21 cellular contexts compared by ENCODE assay signal in the genomic region with DNA sequence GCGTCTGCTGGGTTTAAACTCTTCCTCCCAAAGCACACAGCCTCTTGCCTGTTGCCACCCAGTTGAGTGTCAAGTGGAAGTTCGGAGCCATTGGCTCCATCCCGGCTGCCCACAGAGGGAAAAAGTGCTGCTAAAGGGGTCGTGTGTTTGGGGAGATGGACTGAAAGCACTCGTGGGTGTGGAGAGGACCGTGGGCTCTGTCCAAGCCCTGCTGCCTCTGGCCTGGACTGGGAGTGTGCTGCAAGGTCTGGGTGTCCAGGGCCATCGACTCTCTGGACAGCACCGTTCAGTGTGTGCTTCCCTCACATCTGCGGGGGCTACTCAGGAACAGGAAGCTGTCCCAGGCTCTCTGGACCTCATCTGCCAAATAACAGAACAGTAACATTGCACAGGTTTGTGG.
"Had no signal": no experiment of that assay in that cellular context is flagged by ENCODE, and none has a peak within 500 bp of the region (broad histone marks: within the 10 kb centered on the region; RNA-seq: fewer than 3 reads in every experiment).

No MANE protein-coding gene starts in this region.

- H3K9me3 ChIP-seq: adrenal gland, body of pancreas, right lobe of liver had no signal

- DNase-seq: activated CD4-positive, alpha-beta T cell treated with anti-CD3 and anti-CD28 coated beads for 36 hours; activated CD4-positive, CD25-positive, alpha-beta regulatory T cell; activated CD8-positive, alpha-beta memory T cell treated with anti-CD3 and anti-CD28 coated beads, Interleukin-2, amount 50 U/mL, for 4 hours; activated T-cell treated with anti-CD3 and anti-CD28 coated beads, Interleukin-2, amount 50 U/mL, for 48 hours; body of pancreas; foreskin fibroblast; hippocampal formation; kidney; left colon; midbrain; naive thymus-derived CD8-positive, alpha-beta T cell; small intestine; stimulated activated CD4-positive, alpha-beta T cell treated with anti-CD3 and anti-CD28 coated beads, Interleukin-4, amount 100 ng/mL, for 24 hours; stimulated activated naive CD8-positive, alpha-beta T cell treated with anti-CD3 and anti-CD28 coated beads, Interleukin-15, amount 100 ng/mL, for 72 hours had no signal

- H3K36me3 ChIP-seq: adrenal gland, cardiac muscle cell, right lobe of liver, tibial nerve had no signal

- H3K4me3 ChIP-seq: adrenal gland, body of pancreas, cardiac muscle cell, right lobe of liver, SK-N-MC, tibial nerve had no signal

- ATAC-seq: activated CD4-positive, alpha-beta T cell treated with anti-CD3 and anti-CD28 coated beads for 36 hours; body of pancreas; esophagus mucosa; left colon; naive thymus-derived CD8-positive, alpha-beta T cell; right lobe of liver; stimulated activated memory B cell treated with anti-CD40 and anti-IgM and Interleukin-4, amounts not matched to agents 10 μg/mL and 1 μg/mL and 100 μg/mL, for 72 hours; stimulated activated naive CD8-positive, alpha-beta T cell treated with anti-CD3 and anti-CD28 coated beads, Interleukin-15, amount 100 ng/mL, for 72 hours had no signal

- H3K27me3 ChIP-seq: cardiac muscle cell, right lobe of liver had no signal

- H3K27ac ChIP-seq: adrenal gland, body of pancreas, cardiac muscle cell, right lobe of liver, SK-N-MC, tibial nerve had no signal
